Comparison of ENCODE assay signal across 19 cellular contexts in genomic region chr14:91279354-91279753, GRCh38.
"Had no signal": no experiment of that assay in that cellular context is flagged by ENCODE, and none has a peak within 500 bp of the region (broad histone marks: within the 10 kb centered on the region; RNA-seq: fewer than 3 reads in every experiment).

No MANE protein-coding gene starts in this region.

- H3K27ac Mint-ChIP-seq: activated T-helper 1 cell treated with anti-CD3 and anti-CD28 coated beads, Interleukin-12 subunit alpha, Interleukin-12 subunit beta, Interleukin-2, Interleukin-4 antibody, amounts not matched to agents 30 ng/mL and 10 ng/mL and 1 ng/mL, durations not matched to agents 14 hours and 24 hours and 36 hours; memory B cell; nephron progenitor cell; type B pancreatic cell had no signal

- H3K4me3 Mint-ChIP-seq: activated T-helper 1 cell treated with anti-CD3 and anti-CD28 coated beads, Interleukin-12 subunit alpha, Interleukin-12 subunit beta, Interleukin-2, Interleukin-4 antibody, amounts not matched to agents 30 ng/mL and 10 ng/mL and 1 ng/mL, durations not matched to agents 14 hours and 24 hours and 36 hours; memory B cell; nephron progenitor cell; type B pancreatic cell had no signal

- H3K9me3 Mint-ChIP-seq: activated T-helper 1 cell treated with anti-CD3 and anti-CD28 coated beads, Interleukin-12 subunit alpha, Interleukin-12 subunit beta, Interleukin-2, Interleukin-4 antibody, amounts not matched to agents 30 ng/mL and 10 ng/mL and 1 ng/mL, durations not matched to agents 14 hours and 24 hours and 36 hours; memory B cell; nephron progenitor cell; type B pancreatic cell had no signal

- H3K9me3 ChIP-seq: esophagus muscularis mucosa, left lung, prostate gland had no signal

- H3K4me1 Mint-ChIP-seq: memory B cell had no signal

- ATAC-seq: left lung, right cardiac atrium had no signal

- H3K4me2 ChIP-seq: hepatocyte had no signal

- H3K36me3 ChIP-seq: prostate gland had no signal

- H3K4me1 ChIP-seq: prostate gland had no signal

- H3K4me3 ChIP-seq: esophagus muscularis mucosa, hepatocyte, left lung, prostate gland, skin epidermis had no signal

- H3K27me3 ChIP-seq: esophagus muscularis mucosa, hepatocyte, left lung had no signal

- H3K27ac ChIP-seq: esophagus muscularis mucosa, hepatocyte, left lung, prostate gland, skin epidermis had no signal

- H3K79me2 ChIP-seq: hepatocyte had no signal

- H2AFZ ChIP-seq: hepatocyte had no signal

- H3K27me3 Mint-ChIP-seq: memory B cell, type B pancreatic cell had no signal

- DNase-seq: activated CD4-positive, alpha-beta T cell treated with anti-CD3 and anti-CD28 coated beads for 1 hour; activated CD4-positive, alpha-beta T cell treated with anti-CD3 and anti-CD28 coated beads, Interleukin-2, amount 50 U/mL, for 4 hours; activated naive CD4-positive, alpha-beta T cell treated with anti-CD3 and anti-CD28 coated beads, Interleukin-2, amount 50 U/mL, for 16 hours; amniotic stem cell; kidney; left lung; nephron progenitor cell; stimulated activated CD4-positive, alpha-beta T cell treated with anti-CD3 and anti-CD28 coated beads, Interleukin-15, amount 100 ng/mL, for 24 hours; stimulated activated CD4-positive, alpha-beta T cell treated with anti-CD3 and anti-CD28 coated beads, Interleukin-4, amount 100 ng/mL, for 1 hour; stimulated activated naive CD4-positive, alpha-beta T cell treated with Interleukin-2 at 50 U/mL for 16 hours; T-helper 9 cell had no signal
